ENCODE assay signal across 19 cellular contexts in the genomic region with DNA sequence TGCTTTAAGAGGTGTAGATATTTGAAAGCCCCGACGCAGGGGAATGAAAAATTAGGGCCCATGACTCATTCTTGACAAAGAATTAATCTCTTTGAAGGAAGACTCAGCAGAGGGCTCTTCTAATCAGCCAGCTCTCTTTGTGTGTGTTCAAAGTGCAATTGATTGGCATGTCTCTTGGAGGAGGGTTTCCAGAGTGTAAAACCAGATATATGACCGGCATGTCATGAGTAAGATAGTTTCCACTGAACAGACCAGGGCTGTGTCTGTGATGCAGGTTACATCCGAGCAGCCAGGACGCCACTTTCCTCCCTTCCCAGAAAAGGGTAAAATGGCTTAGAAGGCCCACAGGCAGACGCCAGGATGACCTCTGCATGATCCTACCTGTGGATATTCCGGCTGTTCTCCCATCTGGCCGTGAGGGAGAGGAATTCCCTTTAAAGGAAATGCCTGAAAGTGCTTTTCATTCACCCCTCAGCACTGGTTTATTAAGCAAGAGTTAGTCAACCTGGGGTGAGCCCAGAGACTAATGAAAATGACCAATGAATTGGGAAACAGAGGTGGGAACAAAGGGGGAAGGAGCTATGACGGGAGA. TPM values are rescaled to one million over a fixed set of nuclear protein-coding genes. Genes with fewer than 3 reads are reported as not detected.
DNase-seq lines count a peak whose midpoint lies in the region; ATAC-seq and TF ChIP-seq lines count a peak whose summit lies in the region.
"Had no signal": no experiment of that assay in that cellular context is flagged by ENCODE, and none has a peak within 500 bp of the region (broad histone marks: within the 10 kb centered on the region; RNA-seq: fewer than 3 reads in every experiment).

No MANE protein-coding gene starts in this region.

- peak overlapping the region; percentile 10 for H3K27ac ChIP-seq in muscle layer of duodenum (ENCODE audit: low read length)
- no peak overlapping the region for H3K27ac ChIP-seq in body of pancreas
- H3K27ac ChIP-seq in uterus: no peak overlapping the region
- H3K27ac ChIP-seq: BLaER1 treated with 17β-estradiol and CSF1 and Interleukin-3, amounts not matched to agents 10 nM and 100 nM; left ventricle myocardium inferior; stomach had no signal

- H3K27me3 ChIP-seq in muscle layer of duodenum (ENCODE audit: low read depth, low read length) (no peaks in the 10 kb centered on the region), body of pancreas (no peaks in the 10 kb centered on the region), uterus (no peaks in the 10 kb centered on the region)
- H3K27me3 ChIP-seq: BLaER1 treated with 17β-estradiol and CSF1 and Interleukin-3, amounts not matched to agents 10 nM and 100 nM had no signal

- peaks cover 43% of the 10 kb centered on the region for H3K27me3 Mint-ChIP-seq in activated CD4-positive, alpha-beta memory T cell treated with anti-CD3 and anti-CD28 coated beads for 36 hours

- TF ChIP-seq CTCF in cardiac fibroblast (IDR thresholded peaks at IDR 0.05; ENCODE audit: low read depth, low read length) (no peak), body of pancreas (IDR thresholded peaks at IDR 0.05) (no peak), uterus (IDR thresholded peaks at IDR 0.05) (no peak)

- POLR2A ChIA-PET in activated CD4-positive, alpha-beta memory T cell treated with anti-CD3 and anti-CD28 coated beads for 36 hours (lab: Charles Lee): no interaction called here

- no peak for ATAC-seq in body of pancreas
- ATAC-seq: activated CD8-positive, alpha-beta T cell treated with anti-CD3 and anti-CD28 coated beads, Interleukin-2, amount 10 ng/mL, durations not matched to agents 7 days and 5 days had no signal

- TF ChIP-seq POLR2A in body of pancreas (IDR thresholded peaks at IDR 0.05) (no peak), uterus (IDR thresholded peaks at IDR 0.05) (no peak)

- H3K36me3 Mint-ChIP-seq in activated CD4-positive, alpha-beta memory T cell treated with anti-CD3 and anti-CD28 coated beads for 36 hours: no peaks in the 10 kb centered on the region

- H3K27ac Mint-ChIP-seq in activated CD4-positive, alpha-beta memory T cell treated with anti-CD3 and anti-CD28 coated beads for 36 hours: no peak overlapping the region
- H3K27ac Mint-ChIP-seq: activated CD8-positive, alpha-beta T cell treated with anti-CD3 and anti-CD28 coated beads, Interleukin-2, amount 10 ng/mL, durations not matched to agents 7 days and 5 days had no signal

- intact Hi-C loops in body of pancreas (cut with DNase I) (no loop called here), uterus (cut with DNase I; ENCODE audit: low total_unique reads) (no loop called here)
- intact Hi-C loops in activated CD4-positive, alpha-beta memory T cell treated with anti-CD3 and anti-CD28 coated beads for 36 hours (cut with micrococcal nuclease): no loop called here

- H3K9me3 Mint-ChIP-seq in activated CD4-positive, alpha-beta memory T cell treated with anti-CD3 and anti-CD28 coated beads for 36 hours: no peaks in the 10 kb centered on the region
- H3K9me3 Mint-ChIP-seq: H9 had no signal

- H3K9me3 ChIP-seq in muscle layer of duodenum (ENCODE audit: control insufficient read depth in 1 of 2, low read length in 2 of 2) (no peaks in the 10 kb centered on the region), body of pancreas (no peaks in the 10 kb centered on the region), uterus (no peaks in the 10 kb centered on the region)
- H3K9me3 ChIP-seq: BLaER1 treated with 17β-estradiol and CSF1 and Interleukin-3, amounts not matched to agents 10 nM and 100 nM; left ventricle myocardium inferior; stomach had no signal

- no peak overlapping the region for H3K4me3 Mint-ChIP-seq in activated CD4-positive, alpha-beta memory T cell treated with anti-CD3 and anti-CD28 coated beads for 36 hours
- H3K4me3 Mint-ChIP-seq: activated CD8-positive, alpha-beta T cell treated with anti-CD3 and anti-CD28 coated beads, Interleukin-2, amount 10 ng/mL, durations not matched to agents 7 days and 5 days; H9; neural crest cell had no signal

- no peaks in the 10 kb centered on the region for H3K4me1 Mint-ChIP-seq in activated CD4-positive, alpha-beta memory T cell treated with anti-CD3 and anti-CD28 coated beads for 36 hours (ENCODE audit: low read depth)

- CTCF ChIA-PET in activated CD4-positive, alpha-beta memory T cell treated with anti-CD3 and anti-CD28 coated beads for 36 hours (lab: Charles Lee): interaction anchor here (0.6 kb wide), 1 partner anchor 429 kb away, joined by 3 read pairs; no protein-coding TSS in a partner anchor

- H3K36me3 ChIP-seq in muscle layer of duodenum (ENCODE audit: control insufficient read depth in 1 of 2, insufficient read depth in 2 of 2, low read length in 2 of 2) (no peaks in the 10 kb centered on the region), body of pancreas (replicated peaks in 1 of 2; ENCODE audit: insufficient read depth in 1 of 2, low read depth in 2 of 2) (no peaks in the 10 kb centered on the region), uterus (no peaks in the 10 kb centered on the region)
- H3K36me3 ChIP-seq: BLaER1 treated with 17β-estradiol and CSF1 and Interleukin-3, amounts not matched to agents 10 nM and 100 nM; left ventricle myocardium inferior; stomach had no signal

- peak; percentile 36 for DNase-seq in ELF-1 (ENCODE audit: low read depth, low spot score)
- DNase-seq in LoVo (ENCODE audit: low spot score): peak; percentile 7
- peak; percentile 59 to 82 for DNase-seq in cardiac fibroblast (ENCODE audit: low read depth in 2 of 2)
- DNase-seq in GOT3 (lab: John Stamatoyannopoulos, UW): no peak
- no peak for DNase-seq in body of pancreas
- no peak for DNase-seq in activated CD4-positive, alpha-beta memory T cell treated with anti-CD3 and anti-CD28 coated beads for 36 hours
- DNase-seq in uterus: no peak
- DNase-seq: activated CD8-positive, alpha-beta T cell treated with anti-CD3 and anti-CD28 coated beads, Interleukin-2, amount 10 ng/mL, durations not matched to agents 7 days and 5 days; activated effector memory CD4-positive, alpha-beta T cell treated with Interleukin-2 at 50 U/mL for 16 hours; H9; hippocampal formation; left ventricle myocardium inferior; NCI-H345; stomach had no signal

- H3K4me1 ChIP-seq in muscle layer of duodenum (ENCODE audit: control insufficient read depth in 1 of 2, insufficient read depth in 2 of 2, low read length in 2 of 2) (peaks cover 0 to 5% of the 10 kb centered on the region in 2 donors), body of pancreas (peaks cover under 1% of the 10 kb centered on the region), uterus (no peaks in the 10 kb centered on the region)

- H3K4me3 ChIP-seq in cardiac fibroblast (replicated peaks in 1 of 2; ENCODE audit: low read depth in 2 of 2, low read length in 2 of 2): no peak overlapping the region
- H3K4me3 ChIP-seq in muscle layer of duodenum (ENCODE audit: low read depth in 1 of 2, low read length in 2 of 2): no peak overlapping the region
- no peak overlapping the region for H3K4me3 ChIP-seq in body of pancreas
- no peak overlapping the region for H3K4me3 ChIP-seq in uterus
- H3K4me3 ChIP-seq: BLaER1 treated with 17β-estradiol and CSF1 and Interleukin-3, amounts not matched to agents 10 nM and 100 nM; left ventricle myocardium inferior; stomach had no signal

- WGBS in body of pancreas, 2 donors: 57 to 58% methylated on average over 9 of the region's 9 CpGs

RNA-seq across cellular contexts. Expression of a gene that starts 7.2 kb away (rescaled TPM):
- total RNA-seq in body of pancreas (not detected), uterus (not detected)
- total RNA-seq in activated CD4-positive, alpha-beta memory T cell treated with anti-CD3 and anti-CD28 coated beads for 36 hours: not detected
- total RNA-seq: activated CD8-positive, alpha-beta T cell treated with anti-CD3 and anti-CD28 coated beads, Interleukin-2, amount 10 ng/mL, durations not matched to agents 7 days and 5 days; H9; left ventricle myocardium inferior; neural crest cell; Right ventricle myocardium inferior; skeletal muscle tissue; stomach had no signal

RNA-seq across cellular contexts. Expression of a gene that starts 10.5 kb away (rescaled TPM):
- total RNA-seq in body of pancreas (not detected), uterus (not detected)
- total RNA-seq in activated CD4-positive, alpha-beta memory T cell treated with anti-CD3 and anti-CD28 coated beads for 36 hours: not detected
- total RNA-seq: activated CD8-positive, alpha-beta T cell treated with anti-CD3 and anti-CD28 coated beads, Interleukin-2, amount 10 ng/mL, durations not matched to agents 7 days and 5 days; H9; left ventricle myocardium inferior; neural crest cell; Right ventricle myocardium inferior; skeletal muscle tissue had no signal

RNA-seq across cellular contexts. Expression of a gene that starts 32.2 kb away (rescaled TPM):
- not detected for total RNA-seq in body of pancreas
- not detected for total RNA-seq in activated CD4-positive, alpha-beta memory T cell treated with anti-CD3 and anti-CD28 coated beads for 36 hours
- total RNA-seq in uterus: under 1 TPM in 2 of 4 donors, not detected in 2; 0.14 to 0.34 TPM
- total RNA-seq: activated CD8-positive, alpha-beta T cell treated with anti-CD3 and anti-CD28 coated beads, Interleukin-2, amount 10 ng/mL, durations not matched to agents 7 days and 5 days; H9; left ventricle myocardium inferior; neural crest cell; Right ventricle myocardium inferior; skeletal muscle tissue had no signal

RNA-seq across cellular contexts. Expression of a gene that starts 35.3 kb away (rescaled TPM):
- total RNA-seq in body of pancreas (not detected), uterus (not detected)
- not detected for total RNA-seq in activated CD4-positive, alpha-beta memory T cell treated with anti-CD3 and anti-CD28 coated beads for 36 hours
- total RNA-seq: activated CD8-positive, alpha-beta T cell treated with anti-CD3 and anti-CD28 coated beads, Interleukin-2, amount 10 ng/mL, durations not matched to agents 7 days and 5 days; H9; left ventricle myocardium inferior; neural crest cell; Right ventricle myocardium inferior; skeletal muscle tissue; stomach had no signal

RNA-seq across cellular contexts. Expression of a gene that starts 51.6 kb away (rescaled TPM):
- total RNA-seq in body of pancreas (not detected), uterus (10 to 100 TPM in 1 of 4 donors, 1 to 10 TPM in 1, under 1 TPM in 1, not detected in 1; 0.90 to 48.5 (median 1.7) TPM)
- total RNA-seq in activated CD4-positive, alpha-beta memory T cell treated with anti-CD3 and anti-CD28 coated beads for 36 hours: not detected
- total RNA-seq: activated CD8-positive, alpha-beta T cell treated with anti-CD3 and anti-CD28 coated beads, Interleukin-2, amount 10 ng/mL, durations not matched to agents 7 days and 5 days; H9; left ventricle myocardium inferior; neural crest cell had no signal

Comparison
In these comparisons a context has a peak if more than half of its experiments do, and no peak if none do; other contexts are left out.
1. DNase-seq: peak in ELF-1 (single experiment), LoVo (single experiment) and cardiac fibroblast (2 of 2); none in GOT3 (single experiment), body of pancreas (0 of 4), activated CD4-positive, alpha-beta memory T cell treated with anti-CD3 and anti-CD28 coated beads for 36 hours (single experiment) and uterus (0 of 2).